10 cellular contexts compared by ENCODE assay signal in the genomic region with DNA sequence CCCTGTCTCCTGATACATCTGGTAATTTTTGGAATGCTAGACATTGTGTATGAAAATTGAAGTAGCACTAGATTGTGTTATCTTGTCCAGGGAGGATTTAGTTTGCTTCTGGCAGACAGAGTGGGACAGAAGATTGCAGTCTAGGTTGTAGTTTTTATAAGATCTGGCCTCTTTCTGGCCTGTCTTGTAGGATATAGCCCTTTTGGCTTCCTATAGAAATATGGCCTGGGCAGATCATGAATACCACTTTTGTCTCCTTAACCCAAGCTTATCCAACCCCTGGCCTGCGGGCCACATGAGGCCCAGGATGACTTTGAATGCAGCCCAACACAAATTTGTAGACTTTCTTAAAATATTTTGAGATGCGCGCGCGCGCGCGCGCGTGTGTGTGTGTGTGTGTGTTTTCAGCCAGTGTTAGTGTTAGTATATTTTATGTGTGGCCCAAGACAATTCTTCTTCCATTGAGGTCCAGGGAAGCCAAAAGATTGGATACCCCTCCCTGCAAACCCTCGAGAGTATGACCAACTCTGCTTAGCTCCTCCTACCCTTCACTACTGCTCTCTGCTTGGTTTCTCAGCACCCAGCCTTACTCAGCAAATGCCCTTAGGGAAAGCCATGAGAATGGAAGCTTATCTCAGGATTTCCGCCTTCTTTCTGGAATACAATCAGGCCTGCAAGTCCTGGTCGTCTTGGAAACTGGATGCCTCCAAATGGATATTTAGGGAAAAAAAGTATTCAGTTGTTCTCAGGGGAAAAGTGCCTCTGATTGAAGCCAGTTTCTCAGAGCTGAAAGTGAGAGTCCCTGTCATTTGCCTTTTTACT. TPM values are rescaled to one million over a fixed set of nuclear protein-coding genes. Genes with fewer than 3 reads are reported as not detected.
DNase-seq lines count a peak whose midpoint lies in the region; ATAC-seq and TF ChIP-seq lines count a peak whose summit lies in the region.
"Had no signal": no experiment of that assay in that cellular context is flagged by ENCODE, and none has a peak within 500 bp of the region (broad histone marks: within the 10 kb centered on the region; RNA-seq: fewer than 3 reads in every experiment).

No MANE protein-coding gene starts in this region.

- DNase-seq in PC-3 (peak; percentile 93), gastrocnemius medialis (no peak), T-helper 9 cell (no peak), T-cell (no peak)
- DNase-seq: naive B cell, NCI-H345 had no signal

- H2AFZ ChIP-seq in PC-3 (ENCODE audit: low read length), result no peak overlapping the region

- no peak overlapping the region for H3K4me3 Mint-ChIP-seq in T-cell

- peaks cover 45% of the 10 kb centered on the region for H3K79me2 ChIP-seq in PC-3 (ENCODE audit: low read length)

- POLR2A ChIA-PET in PC-3 (lab: Charles Lee; ENCODE audit: unreplicated experiment) (interaction anchor here (0.6 kb wide), 1 partner anchor 29 kb away, joined by 8 read pairs; no protein-coding TSS in a partner anchor), T-cell (lab: Charles Lee) (interaction anchor here (0.5 to 0.8 kb wide), 2 partner anchors 33 to 180 kb away, joined by 3 to 7 read pairs; no protein-coding TSS in a partner anchor)

- TF ChIP-seq POLR2A in gastrocnemius medialis (IDR thresholded peaks at IDR 0.05), result no peak

- H3K9me2 ChIP-seq in PC-3 (replicated peaks; ENCODE audit: low read length), result no peaks in the 10 kb centered on the region

- H3K36me3 ChIP-seq in PC-3 (ENCODE audit: low read depth, low read length) (no peaks in the 10 kb centered on the region), gastrocnemius medialis (no peaks in the 10 kb centered on the region)

- peaks cover 0 to 10% (median 7%) of the 10 kb centered on the region in 3 donors for H3K4me1 Mint-ChIP-seq in T-cell

- H3F3A ChIP-seq in PC-3 (ENCODE audit: low read length, unreplicated experiment), result no peaks in the 10 kb centered on the region

- ATAC-seq in GM21619 (IDR thresholded peaks at IDR 0.05; ENCODE audit: unreplicated experiment), result peak; percentile 35
- peak; percentile 48 for ATAC-seq in PC-3
- peak; percentile 53 for ATAC-seq in esophagus mucosa
- ATAC-seq in gastrocnemius medialis, result peak in 1 of 2 donors; percentile 28
- ATAC-seq in HG02840 (IDR thresholded peaks at IDR 0.05; ENCODE audit: low FRiP score, unreplicated experiment), result no peak
- ATAC-seq in T-cell (replicated peaks in 1 of 4), result no peak
- no peak for ATAC-seq in GM21786 (IDR thresholded peaks at IDR 0.05; ENCODE audit: unreplicated experiment)

- H3K9me3 Mint-ChIP-seq in T-cell, result peaks cover 6 to 13% (median 8%) of the 10 kb centered on the region in 3 donors

- H3K27ac ChIP-seq in PC-3 (ENCODE audit: low read length) (peak overlapping the region; percentile 25), gastrocnemius medialis (peak overlapping the region in 3 of 4 donors; percentile 4 to 53 (median 15))

- H3K27me3 ChIP-seq in PC-3 (ENCODE audit: low read length), result no peaks in the 10 kb centered on the region
- H3K27me3 ChIP-seq in gastrocnemius medialis, result no peaks in the 10 kb centered on the region

- CTCF ChIA-PET in PC-3 (lab: Charles Lee) (no interaction called here), T-cell (lab: Charles Lee) (no interaction called here)

- BruUV-seq in PC-3 (replicated peaks; lab: Mats Ljungman, UMichigan), result no TSS peak

- peaks cover 7% of the 10 kb centered on the region for H3K36me3 Mint-ChIP-seq in T-cell

- no peak overlapping the region for H3K9ac ChIP-seq in PC-3 (ENCODE audit: low read length)

- H3K27ac Mint-ChIP-seq in T-cell, result no peak overlapping the region

- TF ChIP-seq CTCF in PC-3 (conservative IDR thresholded peaks at IDR 0.05; ENCODE audit: low read depth, low read length) (no peak), gastrocnemius medialis (IDR thresholded peaks at IDR 0.05 in 4 of 5, conservative IDR thresholded peaks at IDR 0.05 in 1 of 5) (no peak)

- H3K27me3 Mint-ChIP-seq in T-cell, result peaks cover 0 to under 1% of the 10 kb centered on the region in 2 donors
- H3K27me3 Mint-ChIP-seq: naive B cell had no signal

- in situ Hi-C loops in gastrocnemius medialis (cut with MboI; ENCODE audit: low sequenced_read_pairs in 4 of 4), result no loop called here

- H4K20me1 ChIP-seq in PC-3 (ENCODE audit: low read length), result no peaks in the 10 kb centered on the region

- peaks cover 28% of the 10 kb centered on the region for H3K4me1 ChIP-seq in PC-3 (ENCODE audit: insufficient read depth, low read length)
- peaks cover 11% of the 10 kb centered on the region in 2 donors for H3K4me1 ChIP-seq in gastrocnemius medialis

- H3K9me3 ChIP-seq in PC-3 (ENCODE audit: low read length), result no peaks in the 10 kb centered on the region
- H3K9me3 ChIP-seq in gastrocnemius medialis, result no peaks in the 10 kb centered on the region

- intact Hi-C loops in PC-3 (cut with micrococcal nuclease) (no loop called here), gastrocnemius medialis (cut with DNase I; ENCODE audit: low total_unique reads) (no loop called here)

- H3K4me2 ChIP-seq in PC-3 (ENCODE audit: low read length), result peak overlapping the region; percentile 9

- H3K4me3 ChIP-seq in PC-3 (ENCODE audit: low read length) (no peak overlapping the region), gastrocnemius medialis (no peak overlapping the region)

RNA-seq across cellular contexts. Expression of a gene that starts 26.6 kb away (rescaled TPM):
- 13.2 and 14.9 TPM in 2 replicates for total RNA-seq in PC-3 (2014; rRNA removed)
- 0.68 TPM for total RNA-seq in esophagus mucosa
- total RNA-seq in gastrocnemius medialis, result 10 to 100 TPM in 2 of 4 donors, 1 to 10 TPM in 2; 2.2 to 38.9 (median 15.1) TPM
- 1 to 10 TPM; 1.0 to 4.1 (median 2.4) TPM for total RNA-seq in T-cell

Comparison
In these comparisons a context has a peak if more than half of its experiments do, and no peak if none do; other contexts are left out.
1. ATAC-seq: peak in GM21619 (single experiment), PC-3 (single experiment) and esophagus mucosa (single experiment); none in HG02840 (single experiment), T-cell (0 of 4) and GM21786 (single experiment).